19 cellular contexts compared by ENCODE assay signal in the genomic region with DNA sequence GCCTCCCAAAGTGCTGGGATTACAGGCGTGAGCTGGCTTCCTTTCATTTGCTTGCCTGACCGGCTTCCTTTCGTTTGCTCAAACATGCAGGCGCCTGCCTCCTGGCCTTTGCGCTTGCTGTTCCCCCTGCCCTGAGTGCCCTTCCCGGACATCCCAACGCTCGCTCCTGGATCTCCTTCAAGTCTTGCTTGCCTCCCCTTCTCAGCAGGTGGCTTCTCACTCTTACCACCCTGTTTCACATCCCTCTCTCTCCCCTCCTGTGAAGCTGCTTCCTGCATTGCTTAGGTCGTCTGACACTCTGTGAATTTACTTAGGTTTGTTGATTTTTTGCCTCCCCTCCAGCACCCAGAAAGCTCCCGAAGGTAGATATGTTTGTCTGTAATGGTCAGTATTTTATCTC.
"Had no signal": no experiment of that assay in that cellular context is flagged by ENCODE, and none has a peak within 500 bp of the region (broad histone marks: within the 10 kb centered on the region; RNA-seq: fewer than 3 reads in every experiment).

No MANE protein-coding gene starts in this region.

- H3K4me1 Mint-ChIP-seq: activated naive CD8-positive, alpha-beta T cell treated with anti-CD3 and anti-CD28 coated beads, Interleukin-2, amount 10 ng/mL, durations not matched to agents 7 days and 5 days; nephron progenitor cell; stimulated activated memory B cell treated with anti-CD40 and anti-IgM and Interleukin-4, amounts not matched to agents 10 μg/mL and 1 μg/mL and 100 μg/mL, for 72 hours; T-helper 17 cell had no signal

- H3K9me3 ChIP-seq: breast epithelium, tibial artery had no signal

- ATAC-seq: left lobe of liver; stimulated activated memory B cell treated with anti-CD40 and anti-IgM and Interleukin-4, amounts not matched to agents 10 μg/mL and 1 μg/mL and 100 μg/mL, for 72 hours; T-helper 17 cell had no signal

- H3K27me3 ChIP-seq: breast epithelium had no signal

- H3K36me3 Mint-ChIP-seq: activated naive CD8-positive, alpha-beta T cell treated with anti-CD3 and anti-CD28 coated beads, Interleukin-2, amount 10 ng/mL, durations not matched to agents 7 days and 5 days; stimulated activated memory B cell treated with anti-CD40 and anti-IgM and Interleukin-4, amounts not matched to agents 10 μg/mL and 1 μg/mL and 100 μg/mL, for 72 hours had no signal

- H3K9me3 Mint-ChIP-seq: activated naive CD8-positive, alpha-beta T cell treated with anti-CD3 and anti-CD28 coated beads, Interleukin-2, amount 10 ng/mL, durations not matched to agents 7 days and 5 days; activated T-helper 1 cell treated with anti-CD3 and anti-CD28 coated beads, Interleukin-12 subunit alpha, Interleukin-12 subunit beta, Interleukin-2, Interleukin-4 antibody, amounts not matched to agents 30 ng/mL and 10 ng/mL and 1 ng/mL, durations not matched to agents 14 hours and 24 hours and 36 hours; dendritic cell treated with granulocyte-macrophage colony-stimulating factor and Interleukin-4, amounts not matched to agents 40 ng/mL and 50 ng/mL, for 4 days; nephron progenitor cell; stimulated activated memory B cell treated with anti-CD40 and anti-IgM and Interleukin-4, amounts not matched to agents 10 μg/mL and 1 μg/mL and 100 μg/mL, for 72 hours had no signal

- DNase-seq: activated CD4-positive, alpha-beta T cell treated with anti-CD3 and anti-CD28 coated beads for 48 hours; activated CD8-positive, alpha-beta memory T cell treated with anti-CD3 and anti-CD28 coated beads for 24 hours; activated naive CD8-positive, alpha-beta T cell treated with anti-CD3 and anti-CD28 coated beads, Interleukin-2, amount 10 ng/mL, durations not matched to agents 7 days and 5 days; aorta; effector memory CD4-positive, alpha-beta T cell; foreskin melanocyte; head of caudate nucleus; nephron progenitor cell; SIG-M5; stimulated activated CD4-positive, alpha-beta T cell treated with anti-CD3 and anti-CD28 coated beads, Interleukin-12 subunit alpha, Interleukin-12 subunit beta, amount 100 ng/mL, for 4 hours; stimulated activated CD4-positive, alpha-beta T cell treated with anti-CD3 and anti-CD28 coated beads, Interleukin-2, amount 100 ng/mL, for 24 hours; T-helper 17 cell; tibial artery had no signal

- H3K4me3 Mint-ChIP-seq: activated naive CD8-positive, alpha-beta T cell treated with anti-CD3 and anti-CD28 coated beads, Interleukin-2, amount 10 ng/mL, durations not matched to agents 7 days and 5 days; activated T-helper 1 cell treated with anti-CD3 and anti-CD28 coated beads, Interleukin-12 subunit alpha, Interleukin-12 subunit beta, Interleukin-2, Interleukin-4 antibody, amounts not matched to agents 30 ng/mL and 10 ng/mL and 1 ng/mL, durations not matched to agents 14 hours and 24 hours and 36 hours; dendritic cell treated with granulocyte-macrophage colony-stimulating factor and Interleukin-4, amounts not matched to agents 40 ng/mL and 50 ng/mL, for 4 days; nephron progenitor cell; stimulated activated memory B cell treated with anti-CD40 and anti-IgM and Interleukin-4, amounts not matched to agents 10 μg/mL and 1 μg/mL and 100 μg/mL, for 72 hours; T-helper 17 cell had no signal

- H3K27ac ChIP-seq: breast epithelium, epithelial cell of prostate, tibial artery had no signal

- H3K36me3 ChIP-seq: breast epithelium, tibial artery had no signal

- H3K4me1 ChIP-seq: breast epithelium, tibial artery had no signal

- H3K4me3 ChIP-seq: breast epithelium, tibial artery had no signal

- H3K27ac Mint-ChIP-seq: activated naive CD8-positive, alpha-beta T cell treated with anti-CD3 and anti-CD28 coated beads, Interleukin-2, amount 10 ng/mL, durations not matched to agents 7 days and 5 days; activated T-helper 1 cell treated with anti-CD3 and anti-CD28 coated beads, Interleukin-12 subunit alpha, Interleukin-12 subunit beta, Interleukin-2, Interleukin-4 antibody, amounts not matched to agents 30 ng/mL and 10 ng/mL and 1 ng/mL, durations not matched to agents 14 hours and 24 hours and 36 hours; dendritic cell treated with granulocyte-macrophage colony-stimulating factor and Interleukin-4, amounts not matched to agents 40 ng/mL and 50 ng/mL, for 4 days; nephron progenitor cell; stimulated activated memory B cell treated with anti-CD40 and anti-IgM and Interleukin-4, amounts not matched to agents 10 μg/mL and 1 μg/mL and 100 μg/mL, for 72 hours had no signal
